11 cellular contexts compared by ENCODE assay signal in genomic region chr7:55504093-55504859, GRCh38.
DNase-seq lines count a peak whose midpoint lies in the region; ATAC-seq and TF ChIP-seq lines count a peak whose summit lies in the region.
"Had no signal": no experiment of that assay in that cellular context is flagged by ENCODE, and none has a peak within 500 bp of the region (broad histone marks: within the 10 kb centered on the region; RNA-seq: fewer than 3 reads in every experiment).

No MANE protein-coding gene starts in this region.

- H3K9me3 ChIP-seq in DND-41 (ENCODE audit: insufficient read depth, low read length, severe bottlenecking) (no peaks in the 10 kb centered on the region), MM.1S (replicated peaks; ENCODE audit: insufficient read depth, low read length) (no peaks in the 10 kb centered on the region)
- H3K9me3 ChIP-seq in naive thymus-derived CD4-positive, alpha-beta T cell (ENCODE audit: control insufficient read depth in 2 of 3, low read length in 3 of 3) = no peaks in the 10 kb centered on the region
- H3K9me3 ChIP-seq: tibial nerve had no signal

- intact Hi-C loops in activated T-helper 1 cell treated with anti-CD3 and anti-CD28 coated beads, Interleukin-12 subunit alpha, Interleukin-12 subunit beta, Interleukin-2, Interleukin-4 antibody, amounts not matched to agents 30 ng/mL and 10 ng/mL and 1 ng/mL, durations not matched to agents 14 hours and 24 hours and 36 hours (cut with micrococcal nuclease) = no loop called here
- intact Hi-C loops in naive thymus-derived CD4-positive, alpha-beta T cell (cut with micrococcal nuclease) = no loop called here

- H3K4me1 ChIP-seq in DND-41 (ENCODE audit: insufficient read depth, low read length) (no peaks in the 10 kb centered on the region), MM.1S (ENCODE audit: low read length) (peaks cover 81% of the 10 kb centered on the region)
- peaks cover 0 to 10% of the 10 kb centered on the region in 2 donors for H3K4me1 ChIP-seq in naive thymus-derived CD4-positive, alpha-beta T cell (ENCODE audit: control insufficient read depth in 2 of 2, insufficient read depth in 2 of 2, low read length in 2 of 2)

- no peak overlapping the region for H3K9ac ChIP-seq in DND-41 (ENCODE audit: low read depth, low read length)
- peak overlapping the region; percentile 52 for H3K9ac ChIP-seq in MM.1S (ENCODE audit: low read length)

- peaks cover 76% of the 10 kb centered on the region for H3K4me1 Mint-ChIP-seq in activated T-helper 1 cell treated with anti-CD3 and anti-CD28 coated beads, Interleukin-12 subunit alpha, Interleukin-12 subunit beta, Interleukin-2, Interleukin-4 antibody, amounts not matched to agents 30 ng/mL and 10 ng/mL and 1 ng/mL, durations not matched to agents 14 hours and 24 hours and 36 hours (ENCODE audit: low read depth)
- peaks cover 31 to 77% (median 64%) of the 10 kb centered on the region in 7 donors for H3K4me1 Mint-ChIP-seq in naive thymus-derived CD4-positive, alpha-beta T cell

- H3K27me3 Mint-ChIP-seq in activated T-helper 1 cell treated with anti-CD3 and anti-CD28 coated beads, Interleukin-12 subunit alpha, Interleukin-12 subunit beta, Interleukin-2, Interleukin-4 antibody, amounts not matched to agents 30 ng/mL and 10 ng/mL and 1 ng/mL, durations not matched to agents 14 hours and 24 hours and 36 hours (ENCODE audit: insufficient read depth) = no peaks in the 10 kb centered on the region
- H3K27me3 Mint-ChIP-seq in naive thymus-derived CD4-positive, alpha-beta T cell = no peaks in the 10 kb centered on the region

- H3K27me3 ChIP-seq in DND-41 (ENCODE audit: insufficient read depth, low read length, poor library complexity) (no peaks in the 10 kb centered on the region), MM.1S (replicated peaks; ENCODE audit: insufficient read depth, low read length) (no peaks in the 10 kb centered on the region)
- H3K27me3 ChIP-seq in naive thymus-derived CD4-positive, alpha-beta T cell (ENCODE audit: control insufficient read depth in 2 of 2, insufficient read depth in 2 of 2, low read length in 2 of 2) = no peaks in the 10 kb centered on the region
- H3K27me3 ChIP-seq: tibial nerve had no signal

- no peak for ATAC-seq in DND-41 (ENCODE audit: insufficient read depth, low read depth)
- no peak for ATAC-seq in naive thymus-derived CD4-positive, alpha-beta T cell
- ATAC-seq in HG02588 (IDR thresholded peaks at IDR 0.05; ENCODE audit: unreplicated experiment) = no peak
- no peak for ATAC-seq in GM21528 (IDR thresholded peaks at IDR 0.05; ENCODE audit: low FRiP score, unreplicated experiment)

- H3K4me3 ChIP-seq in DND-41 (ENCODE audit: low read depth in 1 of 2, low read length in 2 of 2) = no peak overlapping the region
- no peak overlapping the region for H3K4me3 ChIP-seq in MM.1S (ENCODE audit: low read length)
- no peak overlapping the region for H3K4me3 ChIP-seq in naive thymus-derived CD4-positive, alpha-beta T cell (ENCODE audit: low read length)
- H3K4me3 ChIP-seq: lung, tibial nerve had no signal

- H3K4me3 Mint-ChIP-seq in activated T-helper 1 cell treated with anti-CD3 and anti-CD28 coated beads, Interleukin-12 subunit alpha, Interleukin-12 subunit beta, Interleukin-2, Interleukin-4 antibody, amounts not matched to agents 30 ng/mL and 10 ng/mL and 1 ng/mL, durations not matched to agents 14 hours and 24 hours and 36 hours = no peak overlapping the region
- H3K4me3 Mint-ChIP-seq in naive thymus-derived CD4-positive, alpha-beta T cell = peak overlapping the region in 2 of 10 donors; percentile 18 to 23

- H3K9me2 ChIP-seq in MM.1S (replicated peaks; ENCODE audit: insufficient read depth, low read length) = no peaks in the 10 kb centered on the region

- peaks cover 28% of the 10 kb centered on the region for H3K36me3 Mint-ChIP-seq in activated T-helper 1 cell treated with anti-CD3 and anti-CD28 coated beads, Interleukin-12 subunit alpha, Interleukin-12 subunit beta, Interleukin-2, Interleukin-4 antibody, amounts not matched to agents 30 ng/mL and 10 ng/mL and 1 ng/mL, durations not matched to agents 14 hours and 24 hours and 36 hours (ENCODE audit: low read depth)
- H3K36me3 Mint-ChIP-seq in naive thymus-derived CD4-positive, alpha-beta T cell = peaks cover 0 to 24% (median 10%) of the 10 kb centered on the region in 5 donors

- peaks cover 90% of the 10 kb centered on the region for H3K79me2 ChIP-seq in DND-41 (ENCODE audit: insufficient read depth, low read length)
- H3K79me2 ChIP-seq in MM.1S (ENCODE audit: low read length) = peaks cover 87% of the 10 kb centered on the region

- peaks cover 48% of the 10 kb centered on the region for H3K36me3 ChIP-seq in DND-41 (ENCODE audit: insufficient read depth, low read length)
- H3K36me3 ChIP-seq in MM.1S (replicated peaks; ENCODE audit: insufficient read depth, low read length) = peaks cover 17% of the 10 kb centered on the region
- peaks cover 0 to 20% (median 0%) of the 10 kb centered on the region in 3 experiments for H3K36me3 ChIP-seq in naive thymus-derived CD4-positive, alpha-beta T cell (ENCODE audit: control insufficient read depth in 2 of 3, insufficient read depth in 3 of 3, low read length in 3 of 3)
- H3K36me3 ChIP-seq: tibial nerve had no signal

- DNase-seq in DND-41 (no peak), MM.1S (peak; percentile 49), HT-29 (ENCODE audit: low spot score) (no peak)
- no peak for DNase-seq in activated T-helper 1 cell treated with anti-CD3 and anti-CD28 coated beads, Interleukin-12 subunit alpha, Interleukin-12 subunit beta, Interleukin-2, Interleukin-4 antibody, amounts not matched to agents 30 ng/mL and 10 ng/mL and 1 ng/mL, durations not matched to agents 14 hours and 24 hours and 36 hours (ENCODE audit: low spot score)
- no peak for DNase-seq in naive thymus-derived CD4-positive, alpha-beta T cell
- DNase-seq: H7, NCI-H774 had no signal

- peak overlapping the region; percentile 30; the same call in 1 of the 2 replicates for H3K27ac ChIP-seq in DND-41 (ENCODE audit: low read length)
- peak overlapping the region; percentile 90 for H3K27ac ChIP-seq in MM.1S (ENCODE audit: low read length)
- no peak overlapping the region for H3K27ac ChIP-seq in naive thymus-derived CD4-positive, alpha-beta T cell (ENCODE audit: low read depth, low read length)
- H3K27ac ChIP-seq: tibial nerve had no signal

- H3F3A ChIP-seq in MM.1S (ENCODE audit: insufficient read depth, low read length) = peaks cover 58% of the 10 kb centered on the region

- H4K20me1 ChIP-seq in DND-41 (ENCODE audit: insufficient read depth, low read length) (peaks cover 67% of the 10 kb centered on the region), MM.1S (ENCODE audit: insufficient read depth, low read length) (no peaks in the 10 kb centered on the region)

- POLR2A ChIA-PET in naive thymus-derived CD4-positive, alpha-beta T cell (lab: Charles Lee) = no interaction called here

- no peaks in the 10 kb centered on the region for H3K9me3 Mint-ChIP-seq in activated T-helper 1 cell treated with anti-CD3 and anti-CD28 coated beads, Interleukin-12 subunit alpha, Interleukin-12 subunit beta, Interleukin-2, Interleukin-4 antibody, amounts not matched to agents 30 ng/mL and 10 ng/mL and 1 ng/mL, durations not matched to agents 14 hours and 24 hours and 36 hours
- no peaks in the 10 kb centered on the region for H3K9me3 Mint-ChIP-seq in naive thymus-derived CD4-positive, alpha-beta T cell

- TF ChIP-seq CTCF in DND-41 (IDR thresholded peaks at IDR 0.05; ENCODE audit: borderline replicate concordance, extremely low read depth, low read length, poor library complexity, severe bottlenecking) = no peak
- peak; percentile 15 for TF ChIP-seq CTCF in MM.1S (IDR thresholded peaks at IDR 0.05; ENCODE audit: low read length)

- H3K4me2 ChIP-seq in DND-41 (ENCODE audit: insufficient read depth, low read length) = no peak overlapping the region
- peak overlapping the region; percentile 33 for H3K4me2 ChIP-seq in MM.1S (ENCODE audit: low read depth, low read length)

- no peak overlapping the region for H2AFZ ChIP-seq in DND-41 (ENCODE audit: low read depth, low read length)
- no peak overlapping the region for H2AFZ ChIP-seq in MM.1S (ENCODE audit: low read length)

- CTCF ChIA-PET in naive thymus-derived CD4-positive, alpha-beta T cell (lab: Charles Lee) = interaction anchor here (0.5 to 1.3 kb wide), 3 partner anchors 50 to 89 kb away, joined by 3 to 4 read pairs (median 4); no protein-coding TSS in a partner anchor

- peak overlapping the region; percentile 74 for H3K27ac Mint-ChIP-seq in activated T-helper 1 cell treated with anti-CD3 and anti-CD28 coated beads, Interleukin-12 subunit alpha, Interleukin-12 subunit beta, Interleukin-2, Interleukin-4 antibody, amounts not matched to agents 30 ng/mL and 10 ng/mL and 1 ng/mL, durations not matched to agents 14 hours and 24 hours and 36 hours
- peak overlapping the region in 8 of 9 donors; percentile 20 to 89 (median 60) for H3K27ac Mint-ChIP-seq in naive thymus-derived CD4-positive, alpha-beta T cell
